Comparison of ENCODE assay signal across 35 cellular contexts in genomic region chr2:31642707-31643106, GRCh38.
"Had no signal": no experiment of that assay in that cellular context is flagged by ENCODE, and none has a peak within 500 bp of the region (broad histone marks: within the 10 kb centered on the region; RNA-seq: fewer than 3 reads in every experiment).

No MANE protein-coding gene starts in this region.

- DNase-seq: Kasumi-1, MG63, MM.1S, MV-4-11, NCI-H1048, NCI-H1092, NCI-H1092 treated with DMSO at 0.1 percent for 48 hours, NCI-H1105, NCI-H1105 treated with DMSO at 0.1 percent for 48 hours, NCI-H1417, NCI-H1417 treated with DMSO at 0.1 percent for 48 hours, NCI-H1436, NCI-H1436 treated with DMSO at 0.1 percent for 48 hours, NCI-H146, NCI-H1694, NCI-H1694 treated with DMSO at 0.1 percent for 48 hours, NCI-H187, NCI-H187 treated with DMSO at 0.1 percent for 48 hours, NCI-H1930, NCI-H2029, NCI-H2029 treated with DMSO at 0.1 percent for 48 hours, NCI-H2081, NCI-H2081 treated with DMSO at 0.1 percent for 48 hours, NCI-H2107, NCI-H2171, NCI-H2171 treated with DMSO at 0.1 percent for 48 hours, NCI-H2227 treated with DMSO at 0.1 percent for 48 hours, NCI-H226, NCI-H345, NCI-H446, NCI-H446 treated with DMSO at 0.1 percent for 48 hours, NCI-H510A, NCI-H510A treated with DMSO at 0.1 percent for 48 hours, NCI-H524, NCI-H524 treated with DMSO at 0.1 percent for 48 hours had no signal

- H3K36me3 ChIP-seq: MG63 had no signal

- H3K4me3 ChIP-seq: MG63 had no signal

- H3K9me3 ChIP-seq: MG63 had no signal
